27 cellular contexts compared by ENCODE assay signal in genomic region chr11:107042748-107043147, GRCh38. TPM values are rescaled to one million over a fixed set of nuclear protein-coding genes. Genes with fewer than 3 reads are reported as not detected.
DNase-seq lines count a peak whose midpoint lies in the region; ATAC-seq, FAIRE-seq and TF ChIP-seq lines count a peak whose summit lies in the region.
"Had no signal": no experiment of that assay in that cellular context is flagged by ENCODE, and none has a peak within 500 bp of the region (broad histone marks: within the 10 kb centered on the region; RNA-seq: fewer than 3 reads in every experiment).

No MANE protein-coding gene starts in this region.

- H3K4me1 ChIP-seq in ACC112 (ENCODE audit: control insufficient read depth, insufficient read depth, low read length, unreplicated experiment): peaks cover 16% of the 10 kb centered on the region
- peaks cover 26% of the 10 kb centered on the region for H3K4me1 ChIP-seq in SJSA1 (replicated peaks)
- H3K4me1 ChIP-seq in breast epithelium: no peaks in the 10 kb centered on the region
- no peaks in the 10 kb centered on the region for H3K4me1 ChIP-seq in pancreas
- H3K4me1 ChIP-seq: A549, adrenal gland had no signal

- no peaks in the 10 kb centered on the region for H3K36me3 Mint-ChIP-seq in activated CD8-positive, alpha-beta memory T cell treated with anti-CD3 and anti-CD28 coated beads, Interleukin-2, amount 10 ng/mL, durations not matched to agents 7 days and 5 days
- H3K36me3 Mint-ChIP-seq in endothelial cell (ENCODE audit: low read depth, unreplicated experiment): no peaks in the 10 kb centered on the region
- H3K36me3 Mint-ChIP-seq: natural killer cell; stimulated activated effector memory CD8-positive, alpha-beta T cell treated with anti-CD3 and anti-CD28 coated beads, Interleukin-12 subunit alpha, Interleukin-12 subunit beta, amount 100 ng/mL, for 72 hours had no signal

- H3K4me3 ChIP-seq in ACC112 (ENCODE audit: low read depth, low read length) (no peak overlapping the region), SJSA1 (no peak overlapping the region), breast epithelium (no peak overlapping the region), pancreas (no peak overlapping the region)
- H3K4me3 ChIP-seq: A549, adrenal gland, right lobe of liver, thoracic aorta had no signal

- no peak overlapping the region for H3K4me3 Mint-ChIP-seq in activated CD8-positive, alpha-beta memory T cell treated with anti-CD3 and anti-CD28 coated beads, Interleukin-2, amount 10 ng/mL, durations not matched to agents 7 days and 5 days
- no peak overlapping the region for H3K4me3 Mint-ChIP-seq in endothelial cell (ENCODE audit: unreplicated experiment)
- H3K4me3 Mint-ChIP-seq: natural killer cell; stimulated activated effector memory CD8-positive, alpha-beta T cell treated with anti-CD3 and anti-CD28 coated beads, Interleukin-12 subunit alpha, Interleukin-12 subunit beta, amount 100 ng/mL, for 72 hours; T-helper 17 cell had no signal

- no peaks in the 10 kb centered on the region for H3K27me3 Mint-ChIP-seq in activated CD8-positive, alpha-beta memory T cell treated with anti-CD3 and anti-CD28 coated beads, Interleukin-2, amount 10 ng/mL, durations not matched to agents 7 days and 5 days
- no peaks in the 10 kb centered on the region for H3K27me3 Mint-ChIP-seq in endothelial cell (ENCODE audit: unreplicated experiment)
- H3K27me3 Mint-ChIP-seq: T-helper 17 cell had no signal

- WGBS in pancreas, 2 donors: 66 to 72% methylated on average over 4 of the region's 4 CpGs

- DNase-seq in HTR-8/SVneo (ENCODE audit: insufficient read length, low spot score) (no peak), SJSA1 (ENCODE audit: low read depth in 1 of 2, low spot score in 2 of 2) (no peak), foreskin melanocyte (peak; percentile 40), endothelial cell (ENCODE audit: low spot score) (no peak), breast epithelium (ENCODE audit: low spot score in 2 of 2) (no peak), pancreas (no peak)
- no peak for DNase-seq in activated CD8-positive, alpha-beta memory T cell treated with anti-CD3 and anti-CD28 coated beads, Interleukin-2, amount 10 ng/mL, durations not matched to agents 7 days and 5 days
- DNase-seq: activated gamma-delta T cell, adrenal gland, C1 segment of cervical spinal cord, Calu3, left cardiac atrium, mesendoderm, natural killer cell, NCI-H1092 treated with DMSO at 0.1 percent for 48 hours, NCI-H2081, NCI-H510A, right lobe of liver, SIG-M5, T-helper 17 cell, WERI-Rb-1 had no signal

- H3K36me3 ChIP-seq in ACC112 (ENCODE audit: insufficient read depth, low read length) (no peaks in the 10 kb centered on the region), SJSA1 (no peaks in the 10 kb centered on the region), breast epithelium (no peaks in the 10 kb centered on the region), pancreas (no peaks in the 10 kb centered on the region)
- H3K36me3 ChIP-seq: adrenal gland, right lobe of liver, thoracic aorta, WERI-Rb-1 had no signal

- FAIRE-seq in HTR-8/SVneo (lab: Jason Lieb, UNC) (peak; percentile 23), pancreas (lab: Jason Lieb, UNC) (no peak)
- FAIRE-seq: A549, GM19239 had no signal

- peaks cover 12% of the 10 kb centered on the region for H3K4me1 Mint-ChIP-seq in activated CD8-positive, alpha-beta memory T cell treated with anti-CD3 and anti-CD28 coated beads, Interleukin-2, amount 10 ng/mL, durations not matched to agents 7 days and 5 days
- H3K4me1 Mint-ChIP-seq in endothelial cell (ENCODE audit: unreplicated experiment): no peaks in the 10 kb centered on the region
- H3K4me1 Mint-ChIP-seq: natural killer cell; stimulated activated effector memory CD8-positive, alpha-beta T cell treated with anti-CD3 and anti-CD28 coated beads, Interleukin-12 subunit alpha, Interleukin-12 subunit beta, amount 100 ng/mL, for 72 hours; T-helper 17 cell had no signal

- no peak overlapping the region for H3K27ac Mint-ChIP-seq in activated CD8-positive, alpha-beta memory T cell treated with anti-CD3 and anti-CD28 coated beads, Interleukin-2, amount 10 ng/mL, durations not matched to agents 7 days and 5 days
- no peak overlapping the region for H3K27ac Mint-ChIP-seq in endothelial cell (ENCODE audit: unreplicated experiment)
- H3K27ac Mint-ChIP-seq: natural killer cell; stimulated activated effector memory CD8-positive, alpha-beta T cell treated with anti-CD3 and anti-CD28 coated beads, Interleukin-12 subunit alpha, Interleukin-12 subunit beta, amount 100 ng/mL, for 72 hours; T-helper 17 cell had no signal

- no peak for TF ChIP-seq CTCF in endothelial cell (IDR thresholded peaks at IDR 0.05; ENCODE audit: unreplicated experiment)
- TF ChIP-seq CTCF in breast epithelium (IDR thresholded peaks at IDR 0.05): no peak
- no peak for TF ChIP-seq CTCF in pancreas (IDR thresholded peaks at IDR 0.05)

- H3K27ac ChIP-seq in ACC112 (ENCODE audit: low read depth, low read length): peak overlapping the region; percentile 70; the same call in 1 of the 2 replicates
- peak overlapping the region; percentile 91 for H3K27ac ChIP-seq in SJSA1
- H3K27ac ChIP-seq in breast epithelium: no peak overlapping the region
- H3K27ac ChIP-seq in pancreas: no peak overlapping the region
- H3K27ac ChIP-seq: A549, adrenal gland, epithelial cell of prostate, right lobe of liver, thoracic aorta, WERI-Rb-1 had no signal

- TF ChIP-seq POLR2A in breast epithelium (IDR thresholded peaks at IDR 0.05): no peak

- no peaks in the 10 kb centered on the region for H3K27me3 ChIP-seq in ACC112 (ENCODE audit: insufficient read depth, low read length)
- no peaks in the 10 kb centered on the region for H3K27me3 ChIP-seq in SJSA1 (replicated peaks)
- H3K27me3 ChIP-seq in breast epithelium: no peaks in the 10 kb centered on the region
- H3K27me3 ChIP-seq in pancreas: no peaks in the 10 kb centered on the region
- H3K27me3 ChIP-seq: adrenal gland, right lobe of liver had no signal

- no peaks in the 10 kb centered on the region for H3K9me3 Mint-ChIP-seq in activated CD8-positive, alpha-beta memory T cell treated with anti-CD3 and anti-CD28 coated beads, Interleukin-2, amount 10 ng/mL, durations not matched to agents 7 days and 5 days (ENCODE audit: low read depth)
- no peaks in the 10 kb centered on the region for H3K9me3 Mint-ChIP-seq in endothelial cell (ENCODE audit: unreplicated experiment)

- no peak for ATAC-seq in activated CD8-positive, alpha-beta memory T cell treated with anti-CD3 and anti-CD28 coated beads, Interleukin-2, amount 10 ng/mL, durations not matched to agents 7 days and 5 days
- ATAC-seq in pancreas: no peak
- ATAC-seq: A549, left cardiac atrium, natural killer cell, right lobe of liver, T-helper 17 cell had no signal

- intact Hi-C loops in breast epithelium (cut with DNase I; ENCODE audit: low total_unique reads) (no loop called here), pancreas (cut with DNase I) (loop anchor here in 1 of 3 donors (10.0 kb wide), 1 partner anchor 888 kb away; no protein-coding TSS in a partner anchor)

- peaks cover 5% of the 10 kb centered on the region for H3K9me3 ChIP-seq in SJSA1 (replicated peaks)
- H3K9me3 ChIP-seq in breast epithelium: peaks cover 0 to 5% of the 10 kb centered on the region in 2 donors
- peaks cover 0 to 2% (median 0%) of the 10 kb centered on the region in 4 donors for H3K9me3 ChIP-seq in pancreas
- H3K9me3 ChIP-seq: A549, adrenal gland, right lobe of liver, thoracic aorta had no signal

- H3K79me2 ChIP-seq in ACC112 (ENCODE audit: control insufficient read depth, insufficient read depth, low read length, unreplicated experiment): no peaks in the 10 kb centered on the region

- no peak overlapping the region for H2AFZ ChIP-seq in ACC112 (ENCODE audit: low read length, unreplicated experiment)

- CTCF ChIA-PET in activated CD8-positive, alpha-beta memory T cell treated with anti-CD3 and anti-CD28 coated beads, Interleukin-2, amount 10 ng/mL, durations not matched to agents 7 days and 5 days (lab: Charles Lee): no interaction called here

RNA-seq across cellular contexts. Expression of gene GUCY1A2, which starts 24.5 kb away (rescaled TPM):
- 0.11 and 0.13 TPM in 2 replicates for total RNA-seq in SJSA1 (2014; rRNA removed; shearing (Covaris generic))
- total RNA-seq in activated CD8-positive, alpha-beta memory T cell treated with anti-CD3 and anti-CD28 coated beads, Interleukin-2, amount 10 ng/mL, durations not matched to agents 7 days and 5 days: not detected
- 0.10 TPM for total RNA-seq in endothelial cell (ENCODE audit: unreplicated experiment)
- 1 to 10 TPM; 3.2 to 5.3 (median 4.9) TPM for total RNA-seq in breast epithelium
- 10 to 100 TPM in 2 of 6 donors, 1 to 10 TPM in 4; 6.5 to 14.5 (median 8.8) TPM for total RNA-seq in pancreas
- 1 to 10 TPM; 1.1 to 2.6 TPM for polyA plus RNA-seq in pancreas
- total RNA-seq: Calu3 had no signal

Comparison
In these comparisons a context has a peak if more than half of its experiments do, and no peak if none do; other contexts are left out.
1. H3K27ac ChIP-seq: peak in ACC112 (single experiment) and SJSA1 (single experiment); none in breast epithelium (0 of 2) and pancreas (0 of 4).